4 cellular contexts compared by ENCODE assay signal in genomic region chr11:5294342-5294995, GRCh38. TPM values are rescaled to one million over a fixed set of nuclear protein-coding genes. Genes with fewer than 3 reads are reported as not detected.
"Had no signal": no experiment of that assay in that cellular context is flagged by ENCODE, and none has a peak within 500 bp of the region (broad histone marks: within the 10 kb centered on the region; RNA-seq: fewer than 3 reads in every experiment).

No MANE protein-coding gene starts in this region.

RNA-seq across cellular contexts. Expression of gene OR51B4, which starts 7.3 kb away (rescaled TPM):
- total RNA-seq: LHCN-M2, MCF 10A, NCI-H460 had no signal

RNA-seq across cellular contexts. Expression of gene HBE1, which starts 24.7 kb away (rescaled TPM):
- total RNA-seq: LHCN-M2, MCF 10A had no signal

RNA-seq across cellular contexts. Expression of gene OR51B2, which starts 29.6 kb away (rescaled TPM):
- total RNA-seq: LHCN-M2, M059J, MCF 10A, NCI-H460 had no signal

RNA-seq across cellular contexts. Expression of gene HBG2, which starts 39.9 kb away (rescaled TPM):
- total RNA-seq: LHCN-M2, M059J, MCF 10A, NCI-H460 had no signal

RNA-seq across cellular contexts. Expression of gene HBG1, which starts 44.8 kb away (rescaled TPM):
- total RNA-seq: LHCN-M2, M059J, MCF 10A, NCI-H460 had no signal
